ENCODE assay signal across 11 cellular contexts in the genomic region with DNA sequence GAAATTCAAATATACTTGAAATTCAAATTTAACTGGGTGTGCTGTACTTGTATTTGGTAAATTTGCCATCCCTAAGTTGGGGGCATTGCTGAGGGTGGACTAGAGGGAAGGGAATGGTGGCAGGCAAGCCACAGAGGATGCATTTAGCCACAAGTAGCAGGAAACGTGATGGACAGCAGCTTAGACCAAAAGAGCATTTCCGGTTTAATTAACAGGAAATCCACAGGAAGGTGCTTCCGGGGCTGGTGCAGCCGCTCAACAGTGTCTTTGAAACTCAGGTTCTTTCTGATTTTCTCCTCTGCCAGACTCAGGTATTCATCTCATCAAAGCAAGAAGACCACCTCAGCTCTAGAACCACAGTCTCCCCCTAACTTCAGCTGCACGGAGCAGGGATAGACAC. TPM values are rescaled to one million over a fixed set of nuclear protein-coding genes. Genes with fewer than 3 reads are reported as not detected.
DNase-seq lines count a peak whose midpoint lies in the region; ATAC-seq and TF ChIP-seq lines count a peak whose summit lies in the region.
"Had no signal": no experiment of that assay in that cellular context is flagged by ENCODE, and none has a peak within 500 bp of the region (broad histone marks: within the 10 kb centered on the region; RNA-seq: fewer than 3 reads in every experiment).

No MANE protein-coding gene starts in this region.

- intact Hi-C loops in upper lobe of right lung (cut with DNase I), result no loop called here

- H3K27ac ChIP-seq in KMS-11 (peak overlapping the region; percentile 37; the same call in 1 of the 2 replicates), upper lobe of right lung (no peak overlapping the region)
- H3K27ac ChIP-seq: epithelial cell of prostate had no signal

- peaks cover 22% of the 10 kb centered on the region for H3K4me1 Mint-ChIP-seq in activated naive CD8-positive, alpha-beta T cell treated with anti-CD3 and anti-CD28 coated beads, Interleukin-2, amount 10 ng/mL, durations not matched to agents 7 days and 5 days

- H3K9me3 ChIP-seq in upper lobe of right lung, result no peaks in the 10 kb centered on the region

- peaks cover 6% of the 10 kb centered on the region for H3K9me3 Mint-ChIP-seq in activated naive CD8-positive, alpha-beta T cell treated with anti-CD3 and anti-CD28 coated beads, Interleukin-2, amount 10 ng/mL, durations not matched to agents 7 days and 5 days

- H3K79me2 ChIP-seq in KMS-11 (ENCODE audit: insufficient read depth, low read depth), result no peaks in the 10 kb centered on the region

- H3K36me3 Mint-ChIP-seq in activated naive CD8-positive, alpha-beta T cell treated with anti-CD3 and anti-CD28 coated beads, Interleukin-2, amount 10 ng/mL, durations not matched to agents 7 days and 5 days, result peaks cover 6% of the 10 kb centered on the region

- H3K27me3 Mint-ChIP-seq in activated naive CD8-positive, alpha-beta T cell treated with anti-CD3 and anti-CD28 coated beads, Interleukin-2, amount 10 ng/mL, durations not matched to agents 7 days and 5 days, result no peaks in the 10 kb centered on the region

- no peak overlapping the region for H3K9ac ChIP-seq in KMS-11

- peak overlapping the region; percentile 59; the same call in 1 of the 2 replicates for H3K4me2 ChIP-seq in KMS-11

- ATAC-seq in GM21367 (IDR thresholded peaks at IDR 0.05; ENCODE audit: unreplicated experiment) (peak; percentile 59), upper lobe of right lung (no peak)
- peak; percentile 86 for ATAC-seq in activated naive CD8-positive, alpha-beta T cell treated with anti-CD3 and anti-CD28 coated beads, Interleukin-2, amount 10 ng/mL, durations not matched to agents 7 days and 5 days (ENCODE audit: low read depth)

- peak; percentile 73 for DNase-seq in GF-D8 (lab: John Stamatoyannopoulos, UW)
- DNase-seq in activated naive CD8-positive, alpha-beta T cell treated with anti-CD3 and anti-CD28 coated beads, Interleukin-2, amount 10 ng/mL, durations not matched to agents 7 days and 5 days, result peak; percentile 44
- no peak for DNase-seq in ureter (ENCODE audit: low spot score)
- no peak for DNase-seq in globus pallidus (ENCODE audit: low spot score)
- DNase-seq in upper lobe of right lung, result no peak
- no peak for DNase-seq in effector CD8-positive, alpha-beta T cell (lab: John Stamatoyannopoulos, UW)
- DNase-seq: activated CD4-positive, CD25-positive, alpha-beta regulatory T cell had no signal

- H3K27me3 ChIP-seq in KMS-11 (ENCODE audit: insufficient read depth, low read depth), result no peaks in the 10 kb centered on the region
- H3K27me3 ChIP-seq in upper lobe of right lung, result no peaks in the 10 kb centered on the region

- H2AFZ ChIP-seq in KMS-11 (ENCODE audit: low read depth), result no peak overlapping the region

- POLR2A ChIA-PET in activated naive CD8-positive, alpha-beta T cell treated with anti-CD3 and anti-CD28 coated beads, Interleukin-2, amount 10 ng/mL, durations not matched to agents 7 days and 5 days (lab: Charles Lee), result interaction anchor here (0.6 to 1.8 kb wide), 11 partner anchors 8 to 921 kb away, joined by 3 to 6 read pairs (median 3); partner anchors contain the start of genes BCAS1 and PFDN4

- TF ChIP-seq CTCF in KMS-11 (conservative IDR thresholded peaks at IDR 0.05; ENCODE audit: low read depth, low read length) (no peak), upper lobe of right lung (IDR thresholded peaks at IDR 0.05) (no peak)

- H4K20me1 ChIP-seq in KMS-11 (ENCODE audit: insufficient read depth), result no peaks in the 10 kb centered on the region

- H3K4me1 ChIP-seq in KMS-11 (ENCODE audit: low read depth, poor library complexity, severe bottlenecking), result peaks cover 45% of the 10 kb centered on the region
- H3K4me1 ChIP-seq in upper lobe of right lung, result peaks cover 7% of the 10 kb centered on the region

- H3K36me3 ChIP-seq in KMS-11 (ENCODE audit: insufficient read depth), result no peaks in the 10 kb centered on the region
- no peaks in the 10 kb centered on the region for H3K36me3 ChIP-seq in upper lobe of right lung

- H3K4me3 ChIP-seq in KMS-11 (IDR thresholded peaks at IDR 0.05; ENCODE audit: insufficient read depth, low read depth, low read length), result no peak overlapping the region
- H3K4me3 ChIP-seq in upper lobe of right lung, result no peak overlapping the region

- H3K27ac Mint-ChIP-seq in activated naive CD8-positive, alpha-beta T cell treated with anti-CD3 and anti-CD28 coated beads, Interleukin-2, amount 10 ng/mL, durations not matched to agents 7 days and 5 days, result peak overlapping the region; percentile 90

- peak overlapping the region; percentile 80 for H3K4me3 Mint-ChIP-seq in activated naive CD8-positive, alpha-beta T cell treated with anti-CD3 and anti-CD28 coated beads, Interleukin-2, amount 10 ng/mL, durations not matched to agents 7 days and 5 days

RNA-seq across cellular contexts. Expression of gene BCAS1, which starts 7.9 kb away (rescaled TPM):
- under 1 TPM in 1 of 2 experiments, not detected in 1; 0.09 TPM for total RNA-seq in activated naive CD8-positive, alpha-beta T cell treated with anti-CD3 and anti-CD28 coated beads, Interleukin-2, amount 10 ng/mL, durations not matched to agents 7 days and 5 days
- total RNA-seq in ureter, result 67.2 TPM
- 0.81 TPM for total RNA-seq in upper lobe of right lung
- total RNA-seq: LHCN-M2 had no signal

Comparison
In these comparisons a context has a peak if more than half of its experiments do, and no peak if none do; other contexts are left out.
1. DNase-seq: peak in GF-D8 (single experiment) and activated naive CD8-positive, alpha-beta T cell treated with anti-CD3 and anti-CD28 coated beads, Interleukin-2, amount 10 ng/mL, durations not matched to agents 7 days and 5 days (single experiment); none in ureter (single experiment), globus pallidus (single experiment), upper lobe of right lung (single experiment) and effector CD8-positive, alpha-beta T cell (single experiment).
2. RNA of gene BCAS1, which starts 7.9 kb away (total RNA-seq): 67.2 TPM in ureter (single experiment); 0.81 TPM in upper lobe of right lung (single experiment) and 0.09 TPM in activated naive CD8-positive, alpha-beta T cell treated with anti-CD3 and anti-CD28 coated beads, Interleukin-2, amount 10 ng/mL, durations not matched to agents 7 days and 5 days; every median in the first group is over 10 times any median in the second.